Comparison of ENCODE assay signal across 1 cellular context in the genomic region with DNA sequence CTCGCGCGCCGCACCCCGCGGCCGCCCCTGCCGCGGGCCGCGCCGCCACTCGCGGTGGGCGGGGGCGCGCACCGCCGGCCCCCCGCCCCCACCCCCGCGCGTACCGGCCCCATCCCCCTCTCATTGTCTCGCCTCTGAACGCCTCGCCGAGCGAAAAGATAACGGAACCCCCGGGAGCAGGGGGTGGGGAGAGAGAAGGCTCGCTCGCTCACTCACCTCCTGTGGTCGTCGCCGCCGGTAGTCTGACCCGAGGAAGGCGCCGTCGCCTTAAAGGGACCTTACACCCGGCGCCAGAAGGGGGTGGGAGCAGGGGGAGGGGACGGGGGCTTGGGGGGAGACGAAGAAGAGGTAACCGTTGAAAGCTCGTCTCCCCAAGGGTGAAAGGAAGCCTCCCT.
TF ChIP-seq lines count a peak whose summit lies in the region.

No MANE protein-coding gene starts in this region.

TF ChIP-seq in K562, 482 proteins besides CTCF, POLR2A, EP300 and RAD21 (continued from another document):
- TF ChIP-seq POLR2AphosphoS5 (IDR thresholded peaks at IDR 0.05; ENCODE audit: control insufficient read depth, insufficient read depth, low read depth, low read length) (peak; percentile 47; the same call in 1 of the 2 replicates), ILF3 (IDR thresholded peaks at IDR 0.05; ENCODE audit: borderline replicate concordance) (no peak), COPS2 (conservative IDR thresholded peaks at IDR 0.05) (no peak), MAZ (CRISPR knock-in tag; conservative IDR thresholded peaks at IDR 0.05 in 1 of 2, IDR thresholded peaks at IDR 0.05 in 1 of 2) (peak in 1 of 2 experiments; percentile 46; a peak in 1 of 4 replicates), ZNF444 (CRISPR knock-in tag; IDR thresholded peaks at IDR 0.05) (no peak), HMG20A (CRISPR knock-in tag; conservative IDR thresholded peaks at IDR 0.05) (no peak), ZNF224 (CRISPR knock-in tag; IDR thresholded peaks at IDR 0.05) (no peak), ZSCAN32 (CRISPR knock-in tag; IDR thresholded peaks at IDR 0.05) (no peak), ZNF12 (CRISPR knock-in tag; IDR thresholded peaks at IDR 0.05) (no peak), RBFOX2 (IDR thresholded peaks at IDR 0.05; ENCODE audit: low read depth, low read length) (peak; percentile 72), POLR2G (IDR thresholded peaks at IDR 0.05; ENCODE audit: low read depth, low read length) (peak; percentile 85), PHF8 (IDR thresholded peaks at IDR 0.05; ENCODE audit: borderline replicate concordance, low read length) (peak; percentile 30; the same call in 1 of the 2 replicates), FUS (optimal IDR thresholded peaks at IDR 0.05; ENCODE audit: low read depth, low read length) (no peak), KAT7 (CRISPR knock-in tag; IDR thresholded peaks at IDR 0.05; ENCODE audit: borderline replicate concordance) (no peak), KDM5B (IDR thresholded peaks at IDR 0.05; ENCODE audit: insufficient replicate concordance, low read depth, low read length) (peak; percentile 9), SAFB (IDR thresholded peaks at IDR 0.05; ENCODE audit: borderline replicate concordance, low read depth, low read length) (0 out of 2 replicates have a peak, but pooled peaks have one; percentile 4), SIN3A (IDR thresholded peaks at IDR 0.05; ENCODE audit: borderline replicate concordance in 2 of 2, control insufficient read depth in 1 of 2, low read depth in 2 of 2, low read length in 2 of 2) (0 out of 4 replicates have a peak, but pooled peaks of 1 of the 2 experiments have one; percentile 45), FOXJ2 (tag; IDR thresholded peaks at IDR 0.05) (no peak), XRCC5 (IDR thresholded peaks at IDR 0.05; ENCODE audit: low read depth, low read length) (0 out of 2 replicates have a peak, but pooled peaks have one; percentile 14), GATAD2A (IDR thresholded peaks at IDR 0.05) (no peak), TAF1 (IDR thresholded peaks at IDR 0.05; ENCODE audit: control insufficient read depth, extremely low read depth, insufficient read depth, low read length, severe bottlenecking) (peak; percentile 35), ZNF699 (CRISPR knock-in tag; IDR thresholded peaks at IDR 0.05; ENCODE audit: insufficient replicate concordance) (no peak), KLF16 (IDR thresholded peaks at IDR 0.05) (no peak)
- TF ChIP-seq, protein P1, sequence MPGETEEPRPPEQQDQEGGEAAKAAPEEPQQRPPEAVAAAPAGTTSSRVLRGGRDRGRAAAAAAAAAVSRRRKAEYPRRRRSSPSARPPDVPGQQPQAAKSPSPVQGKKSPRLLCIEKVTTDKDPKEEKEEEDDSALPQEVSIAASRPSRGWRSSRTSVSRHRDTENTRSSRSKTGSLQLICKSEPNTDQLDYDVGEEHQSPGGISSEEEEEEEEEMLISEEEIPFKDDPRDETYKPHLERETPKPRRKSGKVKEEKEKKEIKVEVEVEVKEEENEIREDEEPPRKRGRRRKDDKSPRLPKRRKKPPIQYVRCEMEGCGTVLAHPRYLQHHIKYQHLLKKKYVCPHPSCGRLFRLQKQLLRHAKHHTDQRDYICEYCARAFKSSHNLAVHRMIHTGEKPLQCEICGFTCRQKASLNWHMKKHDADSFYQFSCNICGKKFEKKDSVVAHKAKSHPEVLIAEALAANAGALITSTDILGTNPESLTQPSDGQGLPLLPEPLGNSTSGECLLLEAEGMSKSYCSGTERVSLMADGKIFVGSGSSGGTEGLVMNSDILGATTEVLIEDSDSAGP (CRISPR knock-in tag; IDR thresholded peaks at IDR 0.05), result peak; percentile 85
- TF ChIP-seq, protein P2, sequence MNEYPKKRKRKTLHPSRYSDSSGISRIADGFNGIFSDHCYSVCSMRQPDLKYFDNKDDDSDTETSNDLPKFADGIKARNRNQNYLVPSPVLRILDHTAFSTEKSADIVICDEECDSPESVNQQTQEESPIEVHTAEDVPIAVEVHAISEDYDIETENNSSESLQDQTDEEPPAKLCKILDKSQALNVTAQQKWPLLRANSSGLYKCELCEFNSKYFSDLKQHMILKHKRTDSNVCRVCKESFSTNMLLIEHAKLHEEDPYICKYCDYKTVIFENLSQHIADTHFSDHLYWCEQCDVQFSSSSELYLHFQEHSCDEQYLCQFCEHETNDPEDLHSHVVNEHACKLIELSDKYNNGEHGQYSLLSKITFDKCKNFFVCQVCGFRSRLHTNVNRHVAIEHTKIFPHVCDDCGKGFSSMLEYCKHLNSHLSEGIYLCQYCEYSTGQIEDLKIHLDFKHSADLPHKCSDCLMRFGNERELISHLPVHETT (CRISPR knock-in tag; conservative IDR thresholded peaks at IDR 0.05 in 1 of 2, IDR thresholded peaks at IDR 0.05 in 1 of 2), result peak in 1 of 2 experiments; percentile 84; a peak in 2 of 4 replicates
- TF ChIP-seq, protein P3, sequence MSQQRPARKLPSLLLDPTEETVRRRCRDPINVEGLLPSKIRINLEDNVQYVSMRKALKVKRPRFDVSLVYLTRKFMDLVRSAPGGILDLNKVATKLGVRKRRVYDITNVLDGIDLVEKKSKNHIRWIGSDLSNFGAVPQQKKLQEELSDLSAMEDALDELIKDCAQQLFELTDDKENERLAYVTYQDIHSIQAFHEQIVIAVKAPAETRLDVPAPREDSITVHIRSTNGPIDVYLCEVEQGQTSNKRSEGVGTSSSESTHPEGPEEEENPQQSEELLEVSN (IDR thresholded peaks at IDR 0.05; ENCODE audit: borderline replicate concordance in 1 of 2, extremely low read depth in 1 of 2, insufficient read depth in 1 of 2, insufficient read length in 1 of 2, low read depth in 1 of 2, low read length in 1 of 2, poor library complexity in 1 of 2, severe bottlenecking in 1 of 2), result peak in 1 of 2 experiments; percentile 21
- TF ChIP-seq, protein P4, sequence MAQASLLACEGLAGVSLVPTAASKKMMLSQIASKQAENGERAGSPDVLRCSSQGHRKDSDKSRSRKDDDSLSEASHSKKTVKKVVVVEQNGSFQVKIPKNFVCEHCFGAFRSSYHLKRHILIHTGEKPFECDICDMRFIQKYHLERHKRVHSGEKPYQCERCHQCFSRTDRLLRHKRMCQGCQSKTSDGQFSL (CRISPR knock-in tag; IDR thresholded peaks at IDR 0.05), result peak; percentile 11
- TF ChIP-seq, protein P4 (tag; IDR thresholded peaks at IDR 0.05), result no peak
- TF ChIP-seq, protein P5, sequence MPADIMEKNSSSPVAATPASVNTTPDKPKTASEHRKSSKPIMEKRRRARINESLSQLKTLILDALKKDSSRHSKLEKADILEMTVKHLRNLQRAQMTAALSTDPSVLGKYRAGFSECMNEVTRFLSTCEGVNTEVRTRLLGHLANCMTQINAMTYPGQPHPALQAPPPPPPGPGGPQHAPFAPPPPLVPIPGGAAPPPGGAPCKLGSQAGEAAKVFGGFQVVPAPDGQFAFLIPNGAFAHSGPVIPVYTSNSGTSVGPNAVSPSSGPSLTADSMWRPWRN (IDR thresholded peaks at IDR 0.05; ENCODE audit: low read depth), result no peak
